Comparison of ENCODE assay signal across 18 cellular contexts in the genomic region with DNA sequence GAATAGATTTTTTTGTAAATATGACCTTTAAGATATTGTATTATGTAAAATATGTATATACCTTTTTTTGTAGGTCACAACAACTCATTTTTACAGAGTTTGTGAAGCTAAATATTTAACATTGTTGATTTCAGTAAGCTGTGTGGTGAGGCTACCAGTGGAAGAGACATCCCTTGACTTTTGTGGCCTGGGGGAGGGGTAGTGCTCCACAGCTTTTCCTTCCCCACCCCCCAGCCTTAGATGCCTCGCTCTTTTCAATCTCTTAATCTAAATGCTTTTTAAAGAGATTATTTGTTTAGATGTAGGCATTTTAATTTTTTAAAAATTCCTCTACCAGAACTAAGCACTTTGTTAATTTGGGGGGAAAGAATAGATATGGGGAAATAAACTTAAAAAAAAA.
A peak's percentile ranks its signal among the peaks of the same experiment; 100 is the strongest.
DNase-seq lines count a peak whose midpoint lies in the region; ATAC-seq and TF ChIP-seq lines count a peak whose summit lies in the region.
"Had no signal": no experiment of that assay in that cellular context is flagged by ENCODE, and none has a peak within 500 bp of the region (broad histone marks: within the 10 kb centered on the region; RNA-seq: fewer than 3 reads in every experiment).

No MANE protein-coding gene starts in this region.

- DNase-seq in H7 (peak; percentile 58), PC-3 (no peak), glutamatergic neuron (no peak), MCF 10A (ENCODE audit: unreplicated experiment) (no peak)
- no peak for DNase-seq in stimulated activated effector memory CD8-positive, alpha-beta T cell treated with anti-CD3 and anti-CD28 coated beads, Interleukin-12 subunit alpha, Interleukin-12 subunit beta, amount 100 ng/mL, for 72 hours (ENCODE audit: low spot score in 2 of 2)
- DNase-seq: ACHN, C1 segment of cervical spinal cord, GM23248, NCI-H1105 treated with DMSO at 0.1 percent for 48 hours, NCI-H1694, NCI-H748 treated with DMSO at 0.1 percent for 48 hours, OCI-M1, RPMI8226, SIG-M5 had no signal

- H3K4me3 Mint-ChIP-seq in glutamatergic neuron (ENCODE audit: unreplicated experiment) (peak overlapping the region; percentile 71), MCF 10A (ENCODE audit: unreplicated experiment) (no peak overlapping the region)
- H3K4me3 Mint-ChIP-seq in stimulated activated effector memory CD8-positive, alpha-beta T cell treated with anti-CD3 and anti-CD28 coated beads, Interleukin-12 subunit alpha, Interleukin-12 subunit beta, amount 100 ng/mL, for 72 hours: no peak overlapping the region

- no peaks in the 10 kb centered on the region for H3K79me2 ChIP-seq in PC-3 (ENCODE audit: low read length)

- POLR2A ChIA-PET in PC-3 (lab: Charles Lee; ENCODE audit: unreplicated experiment): interaction anchor here (0.7 kb wide), 1 partner anchor 224 kb away, joined by 3 read pairs; no protein-coding TSS in a partner anchor
- POLR2A ChIA-PET in MCF 10A (lab: Yijun Ruan, JAX): interaction anchor here (1.9 kb wide), 1 partner anchor 8 kb away, joined by 9 read pairs; no protein-coding TSS in a partner anchor

- no peaks in the 10 kb centered on the region for H3K9me3 ChIP-seq in PC-3 (ENCODE audit: low read length)

- H3K27ac Mint-ChIP-seq in glutamatergic neuron (ENCODE audit: unreplicated experiment): peak overlapping the region; percentile 54
- peak overlapping the region; percentile 23 for H3K27ac Mint-ChIP-seq in stimulated activated effector memory CD8-positive, alpha-beta T cell treated with anti-CD3 and anti-CD28 coated beads, Interleukin-12 subunit alpha, Interleukin-12 subunit beta, amount 100 ng/mL, for 72 hours
- no peak overlapping the region for H3K27ac Mint-ChIP-seq in MCF 10A (ENCODE audit: low read depth, unreplicated experiment)

- BruUV-seq in PC-3 (replicated peaks; lab: Mats Ljungman, UMichigan) (TSS peak; percentile 13), MCF 10A (replicated peaks; lab: Mats Ljungman, UMichigan) (no TSS peak)

- H3K36me3 ChIP-seq in H7 (replicated peaks; ENCODE audit: control insufficient read depth, insufficient read depth, low read length) (peaks cover 8% of the 10 kb centered on the region), PC-3 (ENCODE audit: low read depth, low read length) (peaks cover 76% of the 10 kb centered on the region)

- H3K36me3 Mint-ChIP-seq in glutamatergic neuron (ENCODE audit: unreplicated experiment) (no peaks in the 10 kb centered on the region), MCF 10A (ENCODE audit: insufficient read depth, unreplicated experiment) (peaks cover 92% of the 10 kb centered on the region)
- peaks cover 93% of the 10 kb centered on the region for H3K36me3 Mint-ChIP-seq in stimulated activated effector memory CD8-positive, alpha-beta T cell treated with anti-CD3 and anti-CD28 coated beads, Interleukin-12 subunit alpha, Interleukin-12 subunit beta, amount 100 ng/mL, for 72 hours

- no peaks in the 10 kb centered on the region for H3K4me1 ChIP-seq in PC-3 (ENCODE audit: insufficient read depth, low read length)

- no peaks in the 10 kb centered on the region for H3K27me3 ChIP-seq in H7 (ENCODE audit: control insufficient read depth, insufficient read depth, low read length)
- H3K27me3 ChIP-seq in PC-3 (ENCODE audit: low read length): no peaks in the 10 kb centered on the region

- no peak overlapping the region for H3K27ac ChIP-seq in PC-3 (ENCODE audit: low read length)
- H3K27ac ChIP-seq: GM23248 had no signal

- intact Hi-C loops in PC-3 (cut with micrococcal nuclease) (no loop called here), MCF 10A (cut with micrococcal nuclease) (no loop called here)

- no peaks in the 10 kb centered on the region for H3K9me2 ChIP-seq in PC-3 (replicated peaks; ENCODE audit: low read length)

- H3K27me3 Mint-ChIP-seq in glutamatergic neuron (ENCODE audit: unreplicated experiment) (peaks cover 4% of the 10 kb centered on the region), MCF 10A (ENCODE audit: insufficient read depth, unreplicated experiment) (no peaks in the 10 kb centered on the region)

- H3K4me2 ChIP-seq in PC-3 (ENCODE audit: low read length): no peak overlapping the region

- H3K4me3 ChIP-seq in H7 (ENCODE audit: insufficient read depth, low read depth, low read length) (no peak overlapping the region), PC-3 (ENCODE audit: low read length) (no peak overlapping the region)
- H3K4me3 ChIP-seq: GM23248, K562 had no signal

- no peaks in the 10 kb centered on the region for H4K20me1 ChIP-seq in PC-3 (ENCODE audit: low read length)

- H2AFZ ChIP-seq in PC-3 (ENCODE audit: low read length): no peak overlapping the region
- H2AFZ ChIP-seq: GM23248 had no signal

- H3K9me3 Mint-ChIP-seq in glutamatergic neuron (ENCODE audit: unreplicated experiment): peaks cover 3% of the 10 kb centered on the region
- H3K9me3 Mint-ChIP-seq in stimulated activated effector memory CD8-positive, alpha-beta T cell treated with anti-CD3 and anti-CD28 coated beads, Interleukin-12 subunit alpha, Interleukin-12 subunit beta, amount 100 ng/mL, for 72 hours: no peaks in the 10 kb centered on the region
- H3K9me3 Mint-ChIP-seq in MCF 10A (ENCODE audit: unreplicated experiment): no peaks in the 10 kb centered on the region

- H3K9ac ChIP-seq in PC-3 (ENCODE audit: low read length): no peak overlapping the region
- H3K9ac ChIP-seq: GM23248 had no signal

- TF ChIP-seq CTCF in PC-3 (conservative IDR thresholded peaks at IDR 0.05; ENCODE audit: low read depth, low read length) (no peak), glutamatergic neuron (IDR thresholded peaks at IDR 0.05; ENCODE audit: partially characterized antibody, unreplicated experiment) (no peak), MCF 10A (IDR thresholded peaks at IDR 0.05; ENCODE audit: unreplicated experiment) (no peak)

- ATAC-seq in PC-3: no peak
- no peak for ATAC-seq in stimulated activated effector memory CD8-positive, alpha-beta T cell treated with anti-CD3 and anti-CD28 coated beads, Interleukin-12 subunit alpha, Interleukin-12 subunit beta, amount 100 ng/mL, for 72 hours
- ATAC-seq in GM18511 (IDR thresholded peaks at IDR 0.05; ENCODE audit: unreplicated experiment): no peak
- ATAC-seq in GM21576 (IDR thresholded peaks at IDR 0.05; ENCODE audit: unreplicated experiment): no peak
- ATAC-seq: K562, SK-N-SH treated with all-trans-retinoic acid at 6 μM for 48 hours had no signal

- CTCF ChIA-PET in PC-3 (lab: Charles Lee): no interaction called here
- CTCF ChIA-PET in MCF 10A (lab: Yijun Ruan, JAX): interaction anchor here (0.7 to 3.2 kb wide), 2 partner anchors 10 to 127 kb away, joined by 4 to 20 read pairs; no protein-coding TSS in a partner anchor

- no peaks in the 10 kb centered on the region for H3F3A ChIP-seq in PC-3 (ENCODE audit: low read length, unreplicated experiment)

- peaks cover 21% of the 10 kb centered on the region for H3K4me1 Mint-ChIP-seq in glutamatergic neuron (ENCODE audit: low read depth, unreplicated experiment)
- H3K4me1 Mint-ChIP-seq in stimulated activated effector memory CD8-positive, alpha-beta T cell treated with anti-CD3 and anti-CD28 coated beads, Interleukin-12 subunit alpha, Interleukin-12 subunit beta, amount 100 ng/mL, for 72 hours: no peaks in the 10 kb centered on the region
- H3K4me1 Mint-ChIP-seq in MCF 10A (ENCODE audit: insufficient read depth, unreplicated experiment): no peaks in the 10 kb centered on the region
